Comparison of ENCODE assay signal across 20 cellular contexts in genomic region chr1:37294514-37294913, GRCh38.
"Had no signal": no experiment of that assay in that cellular context is flagged by ENCODE, and none has a peak within 500 bp of the region (broad histone marks: within the 10 kb centered on the region; RNA-seq: fewer than 3 reads in every experiment).

No MANE protein-coding gene starts in this region.

- H3K36me3 Mint-ChIP-seq: natural killer cell, type B pancreatic cell had no signal

- H3K27ac ChIP-seq: colonic mucosa, foreskin keratinocyte, spleen, thyroid gland had no signal

- H3K4me1 ChIP-seq: colonic mucosa, foreskin keratinocyte, thyroid gland had no signal

- H3K4me3 ChIP-seq: colonic mucosa, spleen, thyroid gland had no signal

- DNase-seq: colonic mucosa; dermis blood vessel endothelial cell; effector CD4-positive, alpha-beta T cell; endodermal cell; erythroblast; foreskin keratinocyte; kidney glomerular epithelial cell; natural killer cell; spleen; stimulated activated CD4-positive, alpha-beta T cell treated with anti-CD3 and anti-CD28 coated beads, Interleukin-15, amount 100 ng/mL, for 24 hours; stimulated activated CD4-positive, alpha-beta T cell treated with anti-CD3 and anti-CD28 coated beads, Interleukin-1b, Interleukin-23, amount 100 ng/mL, for 48 hours; stimulated activated CD4-positive, alpha-beta T cell treated with anti-CD3 and anti-CD28 coated beads, Interleukin-4, amount 100 ng/mL, for 24 hours; stimulated activated naive B cell treated with anti-CD40 and anti-IgM and Interleukin-4, amounts not matched to agents 10 μg/mL and 1 μg/mL and 100 μg/mL, for 72 hours; stimulated activated naive CD8-positive, alpha-beta T cell treated with anti-CD3 and anti-CD28 coated beads, Interleukin-15, amount 100 ng/mL, for 72 hours; thyroid gland had no signal

- H3K27me3 ChIP-seq: colonic mucosa, foreskin keratinocyte, thyroid gland had no signal

- H3K4me1 Mint-ChIP-seq: natural killer cell had no signal

- H3K27ac Mint-ChIP-seq: endodermal cell; natural killer cell; stimulated activated naive B cell treated with anti-CD40 and anti-IgM and Interleukin-4, amounts not matched to agents 10 μg/mL and 1 μg/mL and 100 μg/mL, for 72 hours; stimulated activated naive CD8-positive, alpha-beta T cell treated with anti-CD3 and anti-CD28 coated beads, Interleukin-15, amount 100 ng/mL, for 72 hours; type B pancreatic cell had no signal

- H3K36me3 ChIP-seq: colonic mucosa, spleen, thyroid gland had no signal

- H3K9me3 Mint-ChIP-seq: endodermal cell, natural killer cell, neural crest cell, type B pancreatic cell had no signal

- H3K9me3 ChIP-seq: colonic mucosa, spleen, thyroid gland had no signal

- FAIRE-seq: endothelial cell of umbilical vein, islet of Langerhans, urothelium cell line had no signal

- H3K4me3 Mint-ChIP-seq: endodermal cell; natural killer cell; neural crest cell; stimulated activated naive B cell treated with anti-CD40 and anti-IgM and Interleukin-4, amounts not matched to agents 10 μg/mL and 1 μg/mL and 100 μg/mL, for 72 hours; stimulated activated naive CD8-positive, alpha-beta T cell treated with anti-CD3 and anti-CD28 coated beads, Interleukin-15, amount 100 ng/mL, for 72 hours; type B pancreatic cell had no signal
